13 cellular contexts compared by ENCODE assay signal in genomic region chr10:30233186-30233958, GRCh38.
DNase-seq lines count a peak whose midpoint lies in the region; ATAC-seq and TF ChIP-seq lines count a peak whose summit lies in the region.
"Had no signal": no experiment of that assay in that cellular context is flagged by ENCODE, and none has a peak within 500 bp of the region (broad histone marks: within the 10 kb centered on the region; RNA-seq: fewer than 3 reads in every experiment).

No MANE protein-coding gene starts in this region.

- no peak overlapping the region for H3K27ac Mint-ChIP-seq in natural killer cell treated with Interleukin-12 subunit alpha and Interleukin-12 subunit beta and Interleukin-15 and Interleukin-18, amount 100 ng/mL, for 72 hours

- no peak overlapping the region for H3K4me3 Mint-ChIP-seq in natural killer cell treated with Interleukin-12 subunit alpha and Interleukin-12 subunit beta and Interleukin-15 and Interleukin-18, amount 100 ng/mL, for 72 hours

- H3K36me3 Mint-ChIP-seq in natural killer cell treated with Interleukin-12 subunit alpha and Interleukin-12 subunit beta and Interleukin-15 and Interleukin-18, amount 100 ng/mL, for 72 hours = no peaks in the 10 kb centered on the region

- peak overlapping the region; percentile 78; the same call in 1 of the 3 replicates for H2BK15ac ChIP-seq in IMR-90 (ENCODE audit: low read depth, low read length)

- no peaks in the 10 kb centered on the region for H3K9me3 Mint-ChIP-seq in natural killer cell treated with Interleukin-12 subunit alpha and Interleukin-12 subunit beta and Interleukin-15 and Interleukin-18, amount 100 ng/mL, for 72 hours

- peak; percentile 91 for ATAC-seq in IMR-90 (ENCODE audit: low read depth)
- ATAC-seq in natural killer cell treated with Interleukin-12 subunit alpha and Interleukin-12 subunit beta and Interleukin-15 and Interleukin-18, amount 100 ng/mL, for 72 hours = no peak
- ATAC-seq in HG03108 (IDR thresholded peaks at IDR 0.05; ENCODE audit: unreplicated experiment) = no peak
- ATAC-seq: Right ventricle myocardium inferior had no signal

- BruUV-seq in IMR-90 (replicated peaks; lab: Mats Ljungman, UMichigan) = no TSS peak

- no peak overlapping the region for H2AK9ac ChIP-seq in IMR-90 (replicated peaks; ENCODE audit: low read depth, low read length, poor library complexity)

- DNase-seq in AG04450 (ENCODE audit: low read depth, low spot score) (no peak), IMR-90 (peak; percentile 56), amniotic stem cell (lab: John Stamatoyannopoulos, UW) (peak; percentile 7), iris pigment epithelial cell (ENCODE audit: low read depth) (peak; percentile 72), BE2C (no peak), islet precursor cell (no peak)
- DNase-seq in natural killer cell treated with Interleukin-12 subunit alpha and Interleukin-12 subunit beta and Interleukin-15 and Interleukin-18, amount 100 ng/mL, for 72 hours (ENCODE audit: low spot score) = no peak
- DNase-seq: DMS53, HCEC 1CT, NCI-H69, PC-9 had no signal

- no peaks in the 10 kb centered on the region; the same call in 1 of the 2 replicates for H3K9me1 ChIP-seq in IMR-90 (ENCODE audit: insufficient read depth, low read length)

- no peak overlapping the region for H2AFZ ChIP-seq in IMR-90 (replicated peaks; ENCODE audit: low read length, poor library complexity)
- H2AFZ ChIP-seq: PC-9 had no signal

- H3K9me3 ChIP-seq in AG04450 (ENCODE audit: control insufficient read depth, insufficient read depth, low read length) (no peaks in the 10 kb centered on the region), IMR-90 (ENCODE audit: control insufficient read depth, insufficient read depth, low read length) (no peaks in the 10 kb centered on the region), BE2C (no peaks in the 10 kb centered on the region)

- peak overlapping the region; percentile 76; the same call in 1 of the 2 replicates for H3K23ac ChIP-seq in IMR-90 (ENCODE audit: low read depth, low read length)

- no peak overlapping the region for H4K5ac ChIP-seq in IMR-90 (ENCODE audit: low read depth, low read length)

- dilution Hi-C loops in IMR-90 (cut with HindIII; ENCODE audit: low sequenced_read_pairs, unreplicated experiment) = no loop called here

- H2BK5ac ChIP-seq in IMR-90 (ENCODE audit: low read depth, low read length, poor library complexity, severe bottlenecking) = peak overlapping the region; percentile 62

- peak overlapping the region in 1 of 2 experiments; percentile 58; a peak in 2 of 4 replicates for H4K8ac ChIP-seq in IMR-90 (ENCODE audit: low read depth in 2 of 2, low read length in 2 of 2)

- H3K36me3 ChIP-seq in IMR-90 (ENCODE audit: control insufficient read depth, insufficient read depth, low read length) (no peaks in the 10 kb centered on the region), BE2C (no peaks in the 10 kb centered on the region)

- no CpG with 5 or more reads among the region's 4 CpGs for WGBS in IMR-90 (ENCODE audit: extremely low coverage in 2 of 2, insufficient read length in 1 of 2), 2 experiments

- peak overlapping the region; percentile 48 for H2BK120ac ChIP-seq in IMR-90 (ENCODE audit: low read depth, low read length)

- peak overlapping the region; percentile 68; the same call in 1 of the 2 replicates for H2AK5ac ChIP-seq in IMR-90 (ENCODE audit: low read depth, low read length)

- peak overlapping the region; percentile 44 for H3K4ac ChIP-seq in IMR-90 (ENCODE audit: low read depth, low read length)

- H3K4me1 ChIP-seq in IMR-90 (ENCODE audit: control insufficient read depth, insufficient read depth, low read length) (peaks cover 4% of the 10 kb centered on the region), BE2C (no peaks in the 10 kb centered on the region)

- no peak overlapping the region for H3K56ac ChIP-seq in IMR-90 (ENCODE audit: extremely low read depth, insufficient read depth, low read length)

- in situ Hi-C loops in IMR-90 (cut with MboI; ENCODE audit: low sequenced_read_pairs) = no loop called here

- H2BK20ac ChIP-seq in IMR-90 (ENCODE audit: low read depth, low read length) = peak overlapping the region; percentile 75; the same call in 1 of the 2 replicates

- CTCF ChIA-PET in AG04450 (lab: Charles Lee) (interaction anchor here (0.6 to 0.8 kb wide), 3 partner anchors 9 to 235 kb away, joined by 3 to 4 read pairs (median 3); no protein-coding TSS in a partner anchor), IMR-90 (lab: Yijun Ruan, JAX) (interaction anchor here (0.6 kb wide), 1 partner anchor 349 kb away, joined by 3 read pairs; no protein-coding TSS in a partner anchor)

- no peaks in the 10 kb centered on the region for H4K20me1 ChIP-seq in IMR-90 (ENCODE audit: insufficient read depth, low read length)

- H4K91ac ChIP-seq in IMR-90 (ENCODE audit: insufficient read depth, low read depth, low read length) = no peak overlapping the region

- H3K4me1 Mint-ChIP-seq in natural killer cell treated with Interleukin-12 subunit alpha and Interleukin-12 subunit beta and Interleukin-15 and Interleukin-18, amount 100 ng/mL, for 72 hours (ENCODE audit: low read depth in 2 of 2) = no peaks in the 10 kb centered on the region

- peaks cover 16 to 29% of the 10 kb centered on the region in 2 donors for H3K27me3 Mint-ChIP-seq in natural killer cell treated with Interleukin-12 subunit alpha and Interleukin-12 subunit beta and Interleukin-15 and Interleukin-18, amount 100 ng/mL, for 72 hours

- H3K18ac ChIP-seq in IMR-90 (ENCODE audit: low read depth, low read length) = peak overlapping the region; percentile 47; the same call in 1 of the 2 replicates

- H3K27ac ChIP-seq in AG04450 (ENCODE audit: low read depth, low read length) (peak overlapping the region; percentile 24), IMR-90 (ENCODE audit: insufficient read depth, low read length) (no peak overlapping the region)
- H3K27ac ChIP-seq: PC-9 had no signal

- no peak overlapping the region for H3K4me3 ChIP-seq in AG04450 (ENCODE audit: low read depth, low read length)
- no peak overlapping the region for H3K4me3 ChIP-seq in IMR-90 (ENCODE audit: insufficient read depth, low read depth, low read length)
- H3K4me3 ChIP-seq in BE2C (ENCODE audit: low read depth, low read length) = no peak overlapping the region
- H3K4me3 ChIP-seq: PC-9 had no signal

- TF ChIP-seq CTCF in AG04450 (IDR thresholded peaks at IDR 0.05; ENCODE audit: low read depth, low read length) = no peak
- no peak for TF ChIP-seq CTCF in IMR-90 (conservative IDR thresholded peaks at IDR 0.05; ENCODE audit: low read depth, low read length)
- no peak for TF ChIP-seq CTCF in BE2C (IDR thresholded peaks at IDR 0.05; ENCODE audit: low read depth, low read length)

- POLR2A ChIA-PET in AG04450 (lab: Yijun Ruan, JAX) = no interaction called here
- POLR2A ChIA-PET in IMR-90 (lab: Charles Lee; ENCODE audit: unreplicated experiment) = no interaction called here

- no peak overlapping the region for H3K9ac ChIP-seq in IMR-90 (ENCODE audit: low read depth, low read length)

- H3K79me1 ChIP-seq in IMR-90 (ENCODE audit: low read depth in 1 of 2, low read length in 2 of 2) = no peaks in the 10 kb centered on the region

- no peak overlapping the region for H3K4me2 ChIP-seq in IMR-90 (ENCODE audit: low read depth, low read length)
- H3K4me2 ChIP-seq: PC-9 had no signal

- TF ChIP-seq RAD21 in IMR-90 (IDR thresholded peaks at IDR 0.05; ENCODE audit: low read length) = no peak; the same call in 1 of the 2 replicates

- no peak for TF ChIP-seq POLR2A in IMR-90 (IDR thresholded peaks at IDR 0.05; ENCODE audit: low read depth, low read length)

- intact Hi-C loops in IMR-90 (cut with micrococcal nuclease) = loop anchor here (2.0 kb wide), 1 partner anchor 175 kb away; the partner anchor contains the start of gene JCAD

- H3K27me3 ChIP-seq in AG04450 (ENCODE audit: control insufficient read depth, insufficient read depth, low read length) (no peaks in the 10 kb centered on the region), IMR-90 (ENCODE audit: control insufficient read depth, insufficient read depth, low read length) (no peaks in the 10 kb centered on the region), BE2C (no peaks in the 10 kb centered on the region; the same call in 1 of the 2 replicates)

- H3K14ac ChIP-seq in IMR-90 (replicated peaks; ENCODE audit: low read depth, low read length) = peak overlapping the region; percentile 5

TF ChIP-seq in IMR-90, 13 proteins besides CTCF, POLR2A, EP300 and RAD21:
- TF ChIP-seq BHLHE40 (IDR thresholded peaks at IDR 0.05; ENCODE audit: low read depth, low read length) (peak; percentile 59; the same call in 1 of the 2 replicates), RCOR1 (IDR thresholded peaks at IDR 0.05; ENCODE audit: insufficient replicate concordance, low read length) (no peak), FOS (IDR thresholded peaks at IDR 0.05; ENCODE audit: low read depth, low read length) (no peak), CHD1 (IDR thresholded peaks at IDR 0.05; ENCODE audit: low read depth, low read length) (no peak), MAZ (IDR thresholded peaks at IDR 0.05; ENCODE audit: borderline replicate concordance, low read depth, low read length) (no peak), RFX5 (IDR thresholded peaks at IDR 0.05; ENCODE audit: low read depth, low read length) (no peak)
TF ChIP-seq in IMR-90: peak in this region for 1.

Comparison
In these comparisons a context has a peak if more than half of its experiments do, and no peak if none do; other contexts are left out.
1. DNase-seq: peak in IMR-90 (single experiment), amniotic stem cell (single experiment) and iris pigment epithelial cell (single experiment); none in AG04450 (single experiment), natural killer cell treated with Interleukin-12 subunit alpha and Interleukin-12 subunit beta and Interleukin-15 and Interleukin-18, amount 100 ng/mL, for 72 hours (single experiment), BE2C (single experiment) and islet precursor cell (single experiment).